Comparison of ENCODE assay signal across 10 cellular contexts in genomic region chr6:45001663-45002062, GRCh38.
DNase-seq lines count a peak whose midpoint lies in the region; ATAC-seq and TF ChIP-seq lines count a peak whose summit lies in the region.
"Had no signal": no experiment of that assay in that cellular context is flagged by ENCODE, and none has a peak within 500 bp of the region (broad histone marks: within the 10 kb centered on the region; RNA-seq: fewer than 3 reads in every experiment).

No MANE protein-coding gene starts in this region.

- no peaks in the 10 kb centered on the region for H3K9me3 ChIP-seq in BE2C
- H3K9me3 ChIP-seq: neutrophil had no signal

- POLR2A ChIA-PET in GM10248 (lab: Yijun Ruan, JAX) = no interaction called here

- peaks cover 31% of the 10 kb centered on the region for H3K4me1 Mint-ChIP-seq in T-helper 1 cell treated with Interleukin-12 subunit alpha and Interleukin-12 subunit beta and Interleukin-4 antibody, amounts not matched to agents 30 μg/mL and 1 μg/mL, for 36 hours (ENCODE audit: low read depth)

- peak overlapping the region; percentile 25 for H3K4me3 Mint-ChIP-seq in T-helper 1 cell treated with Interleukin-12 subunit alpha and Interleukin-12 subunit beta and Interleukin-4 antibody, amounts not matched to agents 30 μg/mL and 1 μg/mL, for 36 hours

- no peak overlapping the region for H3K4me3 ChIP-seq in BE2C (ENCODE audit: low read depth, low read length)

- H3K4me1 ChIP-seq in BE2C = no peaks in the 10 kb centered on the region

- H3K27me3 ChIP-seq in BE2C = no peaks in the 10 kb centered on the region
- H3K27me3 ChIP-seq: neutrophil had no signal

- no peaks in the 10 kb centered on the region for H3K36me3 ChIP-seq in BE2C
- H3K36me3 ChIP-seq: neutrophil had no signal

- no peaks in the 10 kb centered on the region for H3K27me3 Mint-ChIP-seq in T-helper 1 cell treated with Interleukin-12 subunit alpha and Interleukin-12 subunit beta and Interleukin-4 antibody, amounts not matched to agents 30 μg/mL and 1 μg/mL, for 36 hours (ENCODE audit: low read depth)
- H3K27me3 Mint-ChIP-seq: IgD-negative memory B cell had no signal

- intact Hi-C loops in posterior vena cava (cut with DNase I) = no loop called here

- CTCF ChIA-PET in GM10248 (lab: Yijun Ruan, JAX) = interaction anchor here (0.6 to 1.9 kb wide), 4 partner anchors 9 to 119 kb away, joined by 3 to 4 read pairs (median 3); no protein-coding TSS in a partner anchor

- H3K36me3 Mint-ChIP-seq in T-helper 1 cell treated with Interleukin-12 subunit alpha and Interleukin-12 subunit beta and Interleukin-4 antibody, amounts not matched to agents 30 μg/mL and 1 μg/mL, for 36 hours (ENCODE audit: low read depth) = peaks cover 1% of the 10 kb centered on the region

- ATAC-seq in GM19395 (IDR thresholded peaks at IDR 0.05; ENCODE audit: unreplicated experiment) (peak; percentile 100), HG03060 (IDR thresholded peaks at IDR 0.05; ENCODE audit: low read depth, unreplicated experiment) (peak; percentile 95), SK-N-SH treated with all-trans-retinoic acid at 6 μM for 48 hours (no peak)

- DNase-seq in GM10248 (ENCODE audit: extremely low spot score) (peak; percentile 13), cerebellum (ENCODE audit: low spot score) (no peak), posterior vena cava (ENCODE audit: low spot score) (no peak), BE2C (no peak)

- TF ChIP-seq CTCF in GM10248 (IDR thresholded peaks at IDR 0.05; ENCODE audit: control extremely low read depth, extremely low read depth, low read depth, missing control alignments) = no peak
- no peak for TF ChIP-seq CTCF in BE2C (IDR thresholded peaks at IDR 0.05; ENCODE audit: low read depth, low read length)

- peaks cover 8% of the 10 kb centered on the region for H3K9me3 Mint-ChIP-seq in T-helper 1 cell treated with Interleukin-12 subunit alpha and Interleukin-12 subunit beta and Interleukin-4 antibody, amounts not matched to agents 30 μg/mL and 1 μg/mL, for 36 hours

- H3K27ac Mint-ChIP-seq in T-helper 1 cell treated with Interleukin-12 subunit alpha and Interleukin-12 subunit beta and Interleukin-4 antibody, amounts not matched to agents 30 μg/mL and 1 μg/mL, for 36 hours = peak overlapping the region; percentile 86
- H3K27ac Mint-ChIP-seq: IgD-negative memory B cell had no signal

TF ChIP-seq in SK-N-SH treated with all-trans-retinoic acid at 6 μM for 48 hours, 23 proteins besides CTCF, POLR2A, EP300 and RAD21:
- TF ChIP-seq TCF4 (CRISPR knock-in tag; IDR thresholded peaks at IDR 0.05; ENCODE audit: borderline replicate concordance) (no peak), ZFP30 (CRISPR knock-in tag; IDR thresholded peaks at IDR 0.05) (no peak), SNAI2 (CRISPR knock-in tag; IDR thresholded peaks at IDR 0.05) (no peak), POU6F1 (CRISPR knock-in tag; IDR thresholded peaks at IDR 0.05; ENCODE audit: borderline replicate concordance, low read depth) (no peak), ZC3H10 (CRISPR knock-in tag; IDR thresholded peaks at IDR 0.05) (no peak), CSRNP3 (CRISPR knock-in tag; IDR thresholded peaks at IDR 0.05) (no peak), RARB (CRISPR knock-in tag; IDR thresholded peaks at IDR 0.05) (no peak), ZNF70 (CRISPR knock-in tag; IDR thresholded peaks at IDR 0.05) (no peak), CSDC2 (CRISPR knock-in tag; IDR thresholded peaks at IDR 0.05) (no peak), ZFP3 (CRISPR knock-in tag; IDR thresholded peaks at IDR 0.05) (no peak), ESRRG (CRISPR knock-in tag; IDR thresholded peaks at IDR 0.05) (no peak), ARNTL (CRISPR knock-in tag; IDR thresholded peaks at IDR 0.05; ENCODE audit: borderline replicate concordance, low read depth) (no peak), ZNF565 (CRISPR knock-in tag; conservative IDR thresholded peaks at IDR 0.05; ENCODE audit: low read depth) (no peak), CREB5 (CRISPR knock-in tag; IDR thresholded peaks at IDR 0.05; ENCODE audit: low read depth) (no peak), PPARA (CRISPR knock-in tag; IDR thresholded peaks at IDR 0.05; ENCODE audit: borderline replicate concordance) (no peak), GLIS3 (CRISPR knock-in tag; IDR thresholded peaks at IDR 0.05) (no peak), OSR1 (CRISPR knock-in tag; IDR thresholded peaks at IDR 0.05) (no peak), BACH2 (CRISPR knock-in tag; IDR thresholded peaks at IDR 0.05; ENCODE audit: borderline replicate concordance) (no peak), PATZ1 (CRISPR knock-in tag; IDR thresholded peaks at IDR 0.05; ENCODE audit: borderline replicate concordance) (no peak), TOX (CRISPR knock-in tag; IDR thresholded peaks at IDR 0.05; ENCODE audit: borderline replicate concordance) (no peak)
TF ChIP-seq in SK-N-SH treated with all-trans-retinoic acid at 6 μM for 48 hours: peak in this region for 0.
